ENCODE assay signal across 10 cellular contexts in the genomic region with DNA sequence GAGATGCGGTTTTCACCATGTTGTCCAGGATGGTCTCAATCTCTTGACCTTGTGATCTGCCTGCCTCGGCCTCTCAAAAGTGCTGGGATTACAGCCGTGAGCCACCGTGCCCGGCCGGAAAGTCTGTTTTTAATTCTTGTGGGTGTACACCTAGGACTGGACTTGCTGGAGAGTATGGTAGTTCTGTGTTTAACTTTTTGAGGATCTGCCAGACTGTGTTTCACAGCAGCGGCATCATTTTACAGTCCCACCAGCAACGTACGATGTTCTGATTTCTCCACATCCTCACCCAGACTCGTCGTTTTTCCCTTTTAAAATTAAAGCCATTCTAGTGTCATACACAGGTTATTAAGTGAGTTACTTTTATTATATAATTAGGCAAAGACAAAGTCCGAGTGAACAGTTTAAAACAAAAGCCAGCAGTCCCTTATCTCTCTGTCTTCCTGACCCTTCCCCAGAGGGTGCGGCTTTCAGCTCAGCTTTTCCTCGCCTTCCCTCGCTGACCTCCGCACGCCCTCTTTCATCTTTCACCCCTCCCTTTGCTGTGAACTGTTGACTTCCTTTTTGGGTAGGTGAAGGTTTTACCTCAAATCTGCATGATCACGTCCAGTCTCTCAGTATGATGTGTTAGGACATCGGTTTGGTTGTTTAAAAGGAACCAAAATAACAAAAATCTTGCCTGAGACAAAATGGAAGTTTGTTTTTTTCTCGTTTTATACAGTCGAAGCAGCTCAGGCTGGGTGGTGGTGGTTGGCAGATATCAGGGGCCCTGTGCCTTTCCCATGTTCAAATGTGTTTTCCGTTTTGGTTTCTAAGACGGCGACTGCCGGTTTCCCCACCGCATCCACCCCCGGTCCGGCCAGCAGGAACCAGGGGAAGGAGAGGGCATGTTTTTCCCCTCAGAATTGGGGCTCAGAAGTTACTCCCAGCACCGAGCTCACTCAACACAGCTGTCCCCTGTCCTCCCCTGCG. TPM values are rescaled to one million over a fixed set of nuclear protein-coding genes. Genes with fewer than 3 reads are reported as not detected.
A peak's percentile ranks its signal among the peaks of the same experiment; 100 is the strongest.
DNase-seq lines count a peak whose midpoint lies in the region; ATAC-seq, FAIRE-seq and TF ChIP-seq lines count a peak whose summit lies in the region.
"Had no signal": no experiment of that assay in that cellular context is flagged by ENCODE, and none has a peak within 500 bp of the region (broad histone marks: within the 10 kb centered on the region; RNA-seq: fewer than 3 reads in every experiment).

No MANE protein-coding gene starts in this region.

- peak overlapping the region in 9 of 12 donors; percentile 9 to 36 (median 20) for H3K4me3 ChIP-seq in heart left ventricle

- H3K36me3 ChIP-seq in heart left ventricle: peaks cover 0 to 84% (median 52%) of the 10 kb centered on the region in 9 donors

- no peak overlapping the region for H3K4me3 Mint-ChIP-seq in WTC11

- 49 to 57% (median 53%) methylated on average over 30 of the region's 30 CpGs for WGBS in heart left ventricle, 4 donors

- DNase-seq in WTC11 (ENCODE audit: low spot score) (no peak), heart left ventricle (no peak), HTR-8/SVneo (ENCODE audit: insufficient read length, low spot score) (no peak)
- peak; percentile 28 for DNase-seq in stimulated activated CD4-positive, alpha-beta T cell treated with anti-CD3 and anti-CD28 coated beads, Interleukin-4, amount 100 ng/mL, for 24 hours

- ATAC-seq in GM18517 (IDR thresholded peaks at IDR 0.05; ENCODE audit: unreplicated experiment) (peak; percentile 51), WTC11 (no peak), heart left ventricle (peak; percentile 45 to 84 (median 74)), GM19452 (IDR thresholded peaks at IDR 0.05; ENCODE audit: unreplicated experiment) (no peak), HG02571 (IDR thresholded peaks at IDR 0.05; ENCODE audit: unreplicated experiment) (no peak), HG03571 (IDR thresholded peaks at IDR 0.05; ENCODE audit: unreplicated experiment) (no peak)

- no peak for TF ChIP-seq POLR2A in heart left ventricle (IDR thresholded peaks at IDR 0.05)

- FAIRE-seq in HTR-8/SVneo (lab: Jason Lieb, UNC): no peak

- no peaks in the 10 kb centered on the region for H3K9me3 ChIP-seq in heart left ventricle

- H3K4me1 Mint-ChIP-seq in WTC11: no peaks in the 10 kb centered on the region

- POLR2A ChIA-PET in WTC11 (lab: Charles Lee): no interaction called here

- peaks cover 0 to 24% (median 4%) of the 10 kb centered on the region in 12 donors for H3K4me1 ChIP-seq in heart left ventricle

- peaks cover 31% of the 10 kb centered on the region for H3K36me3 Mint-ChIP-seq in WTC11

- no peaks in the 10 kb centered on the region for H3K9me3 Mint-ChIP-seq in WTC11

- peak overlapping the region; percentile 95; the same call in 1 of the 2 replicates for H3K27ac Mint-ChIP-seq in WTC11

- H3K27me3 Mint-ChIP-seq in WTC11 (ENCODE audit: low read depth): no peaks in the 10 kb centered on the region

- intact Hi-C loops in heart left ventricle (cut with DNase I): no loop called here

- TF ChIP-seq CTCF in WTC11 (IDR thresholded peaks at IDR 0.05) (no peak), heart left ventricle (IDR thresholded peaks at IDR 0.05) (no peak)

- no peaks in the 10 kb centered on the region for H3K27me3 ChIP-seq in heart left ventricle

- H3K27ac ChIP-seq in heart left ventricle: peak overlapping the region in 10 of 12 donors; percentile 41 to 73 (median 58)

- CTCF ChIA-PET in WTC11 (lab: Charles Lee): interaction anchor here (0.7 to 1.3 kb wide), 2 partner anchors 57 to 135 kb away, joined by 3 to 4 read pairs; no protein-coding TSS in a partner anchor

TF ChIP-seq in WTC11, 78 proteins besides CTCF, POLR2A, EP300 and RAD21:
- TF ChIP-seq, protein P1, sequence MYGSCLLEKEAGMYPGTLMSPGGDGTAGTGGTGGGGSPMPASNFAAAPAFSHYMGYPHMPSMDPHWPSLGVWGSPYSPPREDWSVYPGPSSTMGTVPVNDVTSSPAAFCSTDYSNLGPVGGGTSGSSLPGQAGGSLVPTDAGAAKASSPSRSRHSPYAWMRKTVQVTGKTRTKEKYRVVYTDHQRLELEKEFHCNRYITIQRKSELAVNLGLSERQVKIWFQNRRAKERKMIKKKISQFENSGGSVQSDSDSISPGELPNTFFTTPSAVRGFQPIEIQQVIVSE (CRISPR knock-in tag; IDR thresholded peaks at IDR 0.05; ENCODE audit: borderline replicate concordance): no peak

RNA-seq across cellular contexts. Expression of gene FAM234A, which starts 18.0 kb away (rescaled TPM):
- total RNA-seq in WTC11 (2021) (115 to 140 TPM (median 137 TPM) in 3 replicates), heart left ventricle (100 to 1,000 TPM; 132 to 201 (median 148) TPM)
- polyA plus RNA-seq in heart left ventricle: 100 to 1,000 TPM; 110 to 124 TPM

RNA-seq across cellular contexts. Expression of gene RGS11, which starts 23.1 kb away (rescaled TPM):
- total RNA-seq in WTC11 (2021) (1.8 to 2.7 TPM (median 2.3 TPM) in 3 replicates), heart left ventricle (10 to 100 TPM in 5 of 9 donors, 1 to 10 TPM in 4; 4.9 to 19.5 (median 11.8) TPM)
- 10 to 100 TPM in 1 of 2 donors, 1 to 10 TPM in 1; 1.1 to 12.1 TPM for polyA plus RNA-seq in heart left ventricle

RNA-seq across cellular contexts. Expression of gene LUC7L, which starts 23.4 kb away (rescaled TPM):
- total RNA-seq in WTC11 (2021): 111 to 135 TPM (median 130 TPM) in 3 replicates
- 10 to 100 TPM; 12.5 to 26.8 (median 19.4) TPM for total RNA-seq in heart left ventricle
- polyA plus RNA-seq in heart left ventricle: 10 to 100 TPM; 17.7 to 47.5 TPM

RNA-seq across cellular contexts. Expression of gene ARHGDIG, which starts 27.7 kb away (rescaled TPM):
- total RNA-seq in WTC11 (2021) (3.4 to 4.0 TPM (median 3.5 TPM) in 3 replicates), heart left ventricle (10 to 100 TPM in 3 of 9 donors, 1 to 10 TPM in 6; 5.5 to 19.2 (median 8.2) TPM)
- 10 to 100 TPM in 1 of 2 donors, under 1 TPM in 1; 0.26 to 11.4 TPM for polyA plus RNA-seq in heart left ventricle
- total RNA-seq: activated CD8-positive, alpha-beta memory T cell treated with anti-CD3 and anti-CD28 coated beads for 36 hours; LHCN-M2 had no signal

RNA-seq across cellular contexts. Expression of gene PDIA2, which starts 30.3 kb away (rescaled TPM):
- total RNA-seq in WTC11 (2021) (1.9 to 2.4 TPM (median 2.3 TPM) in 3 replicates), heart left ventricle (1 to 10 TPM in 8 of 9 donors, under 1 TPM in 1; 0.98 to 9.3 (median 5.1) TPM)
- polyA plus RNA-seq in heart left ventricle: 1 to 10 TPM in 1 of 2 donors, under 1 TPM in 1; 0.17 to 1.7 TPM
- total RNA-seq: activated CD8-positive, alpha-beta memory T cell treated with anti-CD3 and anti-CD28 coated beads for 36 hours had no signal

Comparison
In these comparisons a context has a peak if more than half of its experiments do, and no peak if none do; other contexts are left out.
1. ATAC-seq: peak in GM18517 (single experiment) and heart left ventricle (4 of 4); none in WTC11 (single experiment), GM19452 (single experiment), HG02571 (single experiment) and HG03571 (single experiment).